8 cellular contexts compared by ENCODE assay signal in the genomic region with DNA sequence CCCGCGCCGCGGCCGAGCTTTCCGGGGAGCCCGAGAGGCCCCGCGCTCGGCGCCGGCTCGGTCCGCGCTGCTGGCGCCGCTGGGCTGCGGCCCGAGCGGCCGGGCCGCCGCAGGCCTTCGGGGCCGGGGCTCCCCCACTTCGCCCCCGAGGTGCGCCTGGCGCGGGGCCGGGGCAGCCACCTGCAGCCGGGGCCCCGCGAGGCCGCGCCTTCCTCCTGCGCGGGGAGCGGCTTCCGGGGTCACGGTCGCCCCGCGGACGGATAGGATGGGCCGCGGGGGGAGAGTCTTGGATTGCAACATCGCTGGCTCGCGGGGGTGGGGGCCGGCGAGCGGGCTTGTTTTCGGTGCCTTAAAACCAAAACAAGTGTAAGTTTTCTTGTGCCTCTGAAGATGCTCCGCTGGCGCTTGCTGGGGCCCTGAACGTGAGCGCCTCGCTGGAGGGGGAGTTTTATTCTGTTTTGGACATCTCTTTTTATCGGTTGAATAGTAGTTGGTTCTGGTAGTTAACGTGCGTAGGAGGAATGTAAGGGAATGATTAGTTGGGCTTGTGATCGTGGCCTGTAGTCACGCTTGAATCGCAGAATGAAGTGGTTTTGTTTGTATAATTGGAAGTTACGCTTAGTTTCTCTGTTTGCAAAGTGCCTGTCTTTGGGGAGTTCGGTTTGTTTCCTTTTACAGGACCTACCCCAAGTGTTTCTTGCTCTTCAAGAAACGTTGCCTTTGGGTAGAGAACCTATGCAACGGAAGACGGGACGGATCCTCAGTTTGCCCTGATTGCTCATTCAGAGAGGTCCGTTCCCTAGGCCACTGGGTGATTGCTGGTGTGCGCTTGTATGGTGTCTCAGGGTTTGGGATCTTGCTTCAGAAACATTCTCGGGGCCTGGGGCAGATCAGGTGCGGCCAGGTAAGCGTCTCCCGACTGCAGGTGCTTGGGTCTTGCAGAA.
A peak's percentile ranks its signal among the peaks of the same experiment; 100 is the strongest.
DNase-seq lines count a peak whose midpoint lies in the region; ATAC-seq and TF ChIP-seq lines count a peak whose summit lies in the region.

No MANE protein-coding gene starts in this region.

- H3K27ac ChIP-seq in brain microvascular endothelial cell (peak overlapping the region; percentile 30), layer of hippocampus (ENCODE audit: low read depth, low read length) (peak overlapping the region; percentile 38)

- H3K27me3 ChIP-seq in brain microvascular endothelial cell (replicated peaks) (no peaks in the 10 kb centered on the region), layer of hippocampus (ENCODE audit: control insufficient read depth, insufficient read depth, low read length) (no peaks in the 10 kb centered on the region)

- DNase-seq in T-helper 22 cell (ENCODE audit: low read depth) (peak; percentile 57), brain microvascular endothelial cell (peak; percentile 12), NCI-H2171 (lab: John Stamatoyannopoulos, UW) (no peak)
- DNase-seq in stimulated activated CD4-positive, alpha-beta T cell treated with anti-CD3 and anti-CD28 coated beads, TNF-alpha, amount 100 ng/mL, for 1 hour (ENCODE audit: low read depth in 3 of 3, low spot score in 1 of 3), result peak in 2 of 3 donors; percentile 21 to 33

- peaks cover 19% of the 10 kb centered on the region for H3K36me3 ChIP-seq in brain microvascular endothelial cell (replicated peaks)

- in situ Hi-C loops in brain microvascular endothelial cell (cut with HindIII; ENCODE audit: low pct_ligation_motif_present, low sequenced_read_pairs), result no loop called here

- peak overlapping the region; percentile 77 for H3K4me3 ChIP-seq in brain microvascular endothelial cell (ENCODE audit: low read depth, low read length)

- TF ChIP-seq CTCF in brain microvascular endothelial cell (IDR thresholded peaks at IDR 0.05; ENCODE audit: low read depth, low read length, missing control alignments), result no peak

- ATAC-seq in GM19035 (IDR thresholded peaks at IDR 0.05; ENCODE audit: unreplicated experiment), result peak; percentile 18
- peak; percentile 15 for ATAC-seq in HG03139 (IDR thresholded peaks at IDR 0.05; ENCODE audit: unreplicated experiment)
- no peak for ATAC-seq in GM18870 (IDR thresholded peaks at IDR 0.05; ENCODE audit: unreplicated experiment)
